In the genomic region with DNA sequence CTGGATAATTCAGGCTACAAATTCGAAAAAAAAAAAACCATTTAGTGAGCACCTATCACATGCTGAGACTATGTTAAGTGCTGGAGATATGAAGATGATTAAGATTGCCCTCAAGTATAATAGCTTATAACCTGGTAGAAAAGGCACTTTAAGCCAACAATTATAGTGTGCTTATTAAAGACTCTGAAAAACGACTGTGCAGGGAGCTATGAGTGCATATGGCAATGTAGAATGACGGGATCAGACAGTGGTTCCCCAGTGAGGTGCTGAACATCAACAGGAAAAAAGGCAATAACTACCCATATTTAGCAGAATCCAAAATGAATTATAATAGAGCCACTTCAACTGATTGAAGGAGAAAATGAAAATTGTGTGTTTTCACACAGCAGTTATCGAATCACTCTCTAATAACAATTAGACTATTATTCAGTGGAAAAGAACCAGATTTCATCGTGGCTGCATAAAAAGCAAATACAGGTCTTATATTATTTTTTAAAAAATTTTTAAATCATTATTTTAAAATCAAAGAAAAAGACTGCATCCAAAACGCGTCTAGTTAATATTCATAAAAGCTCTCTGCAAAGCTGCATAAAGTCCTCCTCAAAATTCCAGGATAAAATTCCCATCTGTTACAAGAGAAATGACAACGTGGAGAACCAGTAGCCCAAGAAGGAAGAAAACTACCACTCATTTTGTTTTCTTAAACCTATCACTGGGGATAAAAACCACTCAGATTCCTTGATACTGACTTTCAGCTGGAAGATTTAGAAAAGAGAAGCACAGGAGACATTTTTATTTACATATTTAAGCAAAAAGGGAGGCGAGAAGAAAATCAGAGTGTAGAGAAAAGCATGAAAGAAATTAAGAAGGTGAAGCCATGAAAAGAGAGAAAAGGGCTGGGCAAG, we compare ENCODE assay signal across 8 cellular contexts. TPM values are rescaled to one million over a fixed set of nuclear protein-coding genes. Genes with fewer than 3 reads are reported as not detected.
DNase-seq lines count a peak whose midpoint lies in the region; ATAC-seq, FAIRE-seq and TF ChIP-seq lines count a peak whose summit lies in the region.

No MANE protein-coding gene starts in this region.

- BruUV-seq in PC-9 (replicated peaks; lab: Mats Ljungman, UMichigan) (TSS peak; percentile 32), endothelial cell of umbilical vein (replicated peaks; lab: Mats Ljungman, UMichigan) (no TSS peak)

- H2AFZ ChIP-seq in H9 (ENCODE audit: low read length) (no peak overlapping the region), PC-9 (peak overlapping the region; percentile 85), endothelial cell of umbilical vein (ENCODE audit: low read depth, low read length) (peak overlapping the region; percentile 93)

- no peak overlapping the region for H3K14ac ChIP-seq in H9 (ENCODE audit: insufficient read depth, low read length)

- H3K23me2 ChIP-seq in H9 (ENCODE audit: insufficient read length, low read depth, low read length, poor library complexity, severe bottlenecking): peaks cover 4% of the 10 kb centered on the region

- dilution Hi-C loops in endothelial cell of umbilical vein (cut with MboI; ENCODE audit: extremely low pct_ligation_motif_present, low sequenced_read_pairs): no loop called here

- CTCF ChIA-PET in PC-9 (lab: Charles Lee): no interaction called here
- CTCF ChIA-PET in endothelial cell of umbilical vein (lab: Charles Lee): interaction anchor here (0.6 to 2.0 kb wide), 10 partner anchors 8 to 471 kb away, joined by 3 to 18 read pairs (median 4); a partner anchor contains a TSS

- no peak for DNase-seq in H9
- no peak for DNase-seq in PC-9
- peak; percentile 48 for DNase-seq in endothelial cell of umbilical vein (ENCODE audit: low read depth, low spot score)
- DNase-seq in ovary: no peak
- DNase-seq in NOMO-1 (lab: John Stamatoyannopoulos, UW; ENCODE audit: unreplicated experiment in 2 of 2): no peak
- no peak for DNase-seq in NCI-H2107 (lab: John Stamatoyannopoulos, UW)

- no peak overlapping the region for H2BK120ac ChIP-seq in H9 (ENCODE audit: low read depth, low read length, poor library complexity, severe bottlenecking)

- H3K9me3 Mint-ChIP-seq in H9: no peaks in the 10 kb centered on the region; a peak in 1 of 5 replicates

- no peaks in the 10 kb centered on the region for H3K9me2 ChIP-seq in PC-9 (ENCODE audit: insufficient read depth)

- TF ChIP-seq EP300 in ovary (IDR thresholded peaks at IDR 0.05): no peak

- H3K4me1 ChIP-seq in H9 (ENCODE audit: insufficient read depth, low read length): peaks cover 3% of the 10 kb centered on the region; the same call in 1 of the 2 replicates
- peaks cover 41% of the 10 kb centered on the region for H3K4me1 ChIP-seq in PC-9 (replicated peaks; ENCODE audit: insufficient read depth)
- peaks cover 41% of the 10 kb centered on the region for H3K4me1 ChIP-seq in endothelial cell of umbilical vein (ENCODE audit: control insufficient read depth, extremely low read depth, insufficient read depth, low read length)
- peaks cover 2% of the 10 kb centered on the region for H3K4me1 ChIP-seq in ovary (ENCODE audit: insufficient read depth)

- H3K27me3 ChIP-seq in H9 (ENCODE audit: insufficient read depth, low read length) (no peaks in the 10 kb centered on the region), PC-9 (ENCODE audit: insufficient read depth, low read depth) (no peaks in the 10 kb centered on the region), endothelial cell of umbilical vein (ENCODE audit: control insufficient read depth in 2 of 2, insufficient read depth in 2 of 2, low read length in 2 of 2) (no peaks in the 10 kb centered on the region), ovary (no peaks in the 10 kb centered on the region)

- H3K56ac ChIP-seq in H9 (ENCODE audit: insufficient read length, low read depth, low read length): no peak overlapping the region

- peak overlapping the region; percentile 93 to 95 for H3K4me3 Mint-ChIP-seq in H9

- peak overlapping the region; percentile 84 to 100 (median 99); a peak in 5 of 7 replicates for H3K27ac Mint-ChIP-seq in H9

- H3K9ac ChIP-seq in H9 (ENCODE audit: extremely low read depth, insufficient read length, low read length) (peak overlapping the region; percentile 97), endothelial cell of umbilical vein (replicated peaks; ENCODE audit: extremely low read depth, insufficient read depth, low read length) (peak overlapping the region; percentile 100)

- H2BK20ac ChIP-seq in H9 (ENCODE audit: low read depth, low read length, poor library complexity, severe bottlenecking): no peak overlapping the region

- no peak overlapping the region for H3K18ac ChIP-seq in H9 (ENCODE audit: insufficient read length, low read depth, low read length)

- POLR2A ChIA-PET in PC-9 (lab: Charles Lee; ENCODE audit: unreplicated experiment): interaction anchor here (0.5 to 0.7 kb wide), 5 partner anchors 8 to 384 kb away, joined by 5 to 12 read pairs (median 7); no protein-coding TSS in a partner anchor
- POLR2A ChIA-PET in endothelial cell of umbilical vein (lab: Charles Lee): interaction anchor here (1.1 kb wide), 1 partner anchor 19 kb away, joined by 3 read pairs; no protein-coding TSS in a partner anchor

- TF ChIP-seq POLR2A in endothelial cell of umbilical vein (IDR thresholded peaks at IDR 0.05; ENCODE audit: low read depth, low read length): no peak
- no peak for TF ChIP-seq POLR2A in ovary (IDR thresholded peaks at IDR 0.05)

- intact Hi-C loops in PC-9 (cut with micrococcal nuclease; ENCODE audit: unreplicated experiment): loop anchor here (1.0 to 10.0 kb wide), 5 partner anchors 55 to 390 kb away; no protein-coding TSS in a partner anchor
- intact Hi-C loops in endothelial cell of umbilical vein (cut with micrococcal nuclease): loop anchor here (5.0 kb wide), 1 partner anchor 305 kb away; no protein-coding TSS in a partner anchor
- intact Hi-C loops in ovary (cut with DNase I): no loop called here

- no peaks in the 10 kb centered on the region for H3K9me1 ChIP-seq in endothelial cell of umbilical vein (replicated peaks; ENCODE audit: control insufficient read depth, extremely low read depth, insufficient read depth, low read length)

- H3T11ph ChIP-seq in H9 (ENCODE audit: low read length): no peak overlapping the region

- H3K27ac ChIP-seq in H9 (ENCODE audit: insufficient read length, low read depth, low read length) (no peak overlapping the region), PC-9 (peak overlapping the region; percentile 97), endothelial cell of umbilical vein (ENCODE audit: insufficient read depth, low read depth, low read length) (peak overlapping the region; percentile 75), ovary (peak overlapping the region in 1 of 2 donors; percentile 94)

- no peak overlapping the region for H4K5ac ChIP-seq in H9 (ENCODE audit: insufficient read length, low read depth, low read length)

- no peak overlapping the region for H2BK12ac ChIP-seq in H9 (ENCODE audit: insufficient read length, low read depth, low read length)

- no peaks in the 10 kb centered on the region for H3K27me3 Mint-ChIP-seq in H9 (ENCODE audit: low read depth)

- H3K4me3 ChIP-seq in PC-9: peak overlapping the region; percentile 67
- peak overlapping the region; percentile 92 to 99 (median 98) for H3K4me3 ChIP-seq in endothelial cell of umbilical vein (replicated peaks in 1 of 3; ENCODE audit: insufficient read depth in 1 of 3, low read depth in 1 of 3, low read length in 3 of 3)
- peak overlapping the region; percentile 69 for H3K4me3 ChIP-seq in ovary

- H3K79me2 ChIP-seq in H9 (ENCODE audit: insufficient read depth, low read length): peaks cover 10% of the 10 kb centered on the region; the same call in 1 of the 2 replicates
- H3K79me2 ChIP-seq in PC-9 (ENCODE audit: low read depth): peaks cover 65% of the 10 kb centered on the region
- peaks cover 60% of the 10 kb centered on the region for H3K79me2 ChIP-seq in endothelial cell of umbilical vein (ENCODE audit: control insufficient read depth, insufficient read depth, low read length)

- H2AK5ac ChIP-seq in H9 (ENCODE audit: insufficient read length, low read length): no peak overlapping the region

- H4K91ac ChIP-seq in H9 (ENCODE audit: insufficient read length, low read depth, low read length): no peak overlapping the region

- H3K36me3 Mint-ChIP-seq in H9 (ENCODE audit: insufficient read depth in 1 of 3, low read depth in 3 of 3): no peaks in the 10 kb centered on the region

- no peak overlapping the region for H2BK5ac ChIP-seq in H9 (ENCODE audit: insufficient read length, low read length)

- H4K20me1 ChIP-seq in H9 (ENCODE audit: control insufficient read depth, insufficient read depth, insufficient read length) (no peaks in the 10 kb centered on the region), PC-9 (ENCODE audit: insufficient read depth) (no peaks in the 10 kb centered on the region), endothelial cell of umbilical vein (replicated peaks; ENCODE audit: control insufficient read depth, extremely low read depth, insufficient read depth, low read length) (no peaks in the 10 kb centered on the region)

- peaks cover 32% of the 10 kb centered on the region for H3F3A ChIP-seq in PC-9 (ENCODE audit: insufficient read depth, low read depth)

- no peak for TF ChIP-seq CTCF in H9 (conservative IDR thresholded peaks at IDR 0.05)
- no peak for TF ChIP-seq CTCF in PC-9 (conservative IDR thresholded peaks at IDR 0.05)
- no peak for TF ChIP-seq CTCF in endothelial cell of umbilical vein (IDR thresholded peaks at IDR 0.05; ENCODE audit: extremely low read depth in 1 of 2, insufficient read depth in 1 of 2, low read depth in 1 of 2, low read length in 2 of 2)
- no peak for TF ChIP-seq CTCF in ovary (IDR thresholded peaks at IDR 0.05)

- H3K23ac ChIP-seq in H9 (ENCODE audit: insufficient read length, low read depth, low read length): no peak overlapping the region

- no peak overlapping the region for H4K8ac ChIP-seq in H9 (replicated peaks; ENCODE audit: insufficient read length, low read depth, low read length)

- H3K4ac ChIP-seq in H9 (ENCODE audit: low read depth, low read length): no peak overlapping the region

- FAIRE-seq in endothelial cell of umbilical vein (lab: Jason Lieb, UNC): no peak

- peak overlapping the region; percentile 85 for H3K4me2 ChIP-seq in H9 (ENCODE audit: insufficient read depth, insufficient read length, low read length)
- peak overlapping the region; percentile 96 for H3K4me2 ChIP-seq in PC-9
- H3K4me2 ChIP-seq in endothelial cell of umbilical vein (ENCODE audit: insufficient read depth, low read length): peak overlapping the region; percentile 95

- WGBS in H9 (ENCODE audit: extremely low coverage, insufficient read length, low lambda C conversion rate): no CpG with 5 or more reads among the region's 9 CpGs
- 11 to 16% (median 12%) methylated on average over 9 of the region's 9 CpGs for WGBS in ovary, 3 donors

- H3K36me3 ChIP-seq in PC-9 (ENCODE audit: low read depth): peaks cover 12% of the 10 kb centered on the region; the same call in 1 of the 2 replicates
- H3K36me3 ChIP-seq in endothelial cell of umbilical vein (ENCODE audit: control insufficient read depth in 2 of 2, extremely low read depth in 1 of 2, insufficient read depth in 2 of 2, low read length in 2 of 2): no peaks in the 10 kb centered on the region
- no peaks in the 10 kb centered on the region for H3K36me3 ChIP-seq in ovary

- H3K4me1 Mint-ChIP-seq in H9: peaks cover 23 to 26% of the 10 kb centered on the region in 2 experiments

- H2BK15ac ChIP-seq in H9 (ENCODE audit: low read depth, low read length): no peak overlapping the region

- ATAC-seq in GM19395 (IDR thresholded peaks at IDR 0.05; ENCODE audit: unreplicated experiment): no peak
- no peak for ATAC-seq in HG02571 (IDR thresholded peaks at IDR 0.05; ENCODE audit: unreplicated experiment)

- H3K79me1 ChIP-seq in H9 (ENCODE audit: insufficient read depth, low read depth, low read length, poor library complexity, severe bottlenecking): peaks cover 10% of the 10 kb centered on the region

- no peaks in the 10 kb centered on the region for H3K9me3 ChIP-seq in H9 (ENCODE audit: control insufficient read depth, low read depth, low read length)
- H3K9me3 ChIP-seq in PC-9 (ENCODE audit: insufficient read depth, low read depth): no peaks in the 10 kb centered on the region; the same call in none of the 2 replicates
- H3K9me3 ChIP-seq in endothelial cell of umbilical vein (replicated peaks; ENCODE audit: control insufficient read depth, insufficient read depth, low read length): no peaks in the 10 kb centered on the region
- H3K9me3 ChIP-seq in ovary: no peaks in the 10 kb centered on the region

RNA-seq across cellular contexts. Expression of a gene that starts 1.1 kb away (rescaled TPM):
- 55.0 and 59.0 TPM in 2 replicates for total RNA-seq in H9 (2021)
- total RNA-seq in PC-9 (2021): 41.6 and 60.7 TPM in 2 replicates
- 46.4 and 49.5 TPM in 2 replicates for total RNA-seq in endothelial cell of umbilical vein
- 16.8 and 19.5 TPM in 2 replicates for polyA plus RNA-seq in endothelial cell of umbilical vein
- 18.7 and 19.9 TPM in 2 replicates for polyA plus RNA-seq in endothelial cell of umbilical vein (2011; cell fraction: cytosol; rRNA removed)
- polyA plus RNA-seq in endothelial cell of umbilical vein (2011; cell fraction: nucleus; rRNA removed): 20.6 and 21.5 TPM in 2 replicates
- 29.6 and 49.7 TPM in 2 replicates for polyA plus RNA-seq in endothelial cell of umbilical vein (2012)
- 37.7 and 41.8 TPM in 2 replicates for polyA minus RNA-seq in endothelial cell of umbilical vein
- 39.1 TPM for polyA minus RNA-seq in endothelial cell of umbilical vein (2011; cell fraction: cytosol; rRNA and poly(A)+ RNA removed)
- 60.4 and 72.9 TPM in 2 replicates for polyA minus RNA-seq in endothelial cell of umbilical vein (2011; cell fraction: nucleus; rRNA and poly(A)+ RNA removed)
- total RNA-seq in ovary: 10 to 100 TPM; 14.4 to 29.7 (median 24.3) TPM
- 10 to 100 TPM; 14.1 to 42.5 TPM for polyA plus RNA-seq in ovary

Comparison
In these comparisons a context has a peak if more than half of its experiments do, and no peak if none do; other contexts are left out.
1. intact Hi-C loops: an anchor here in PC-9 (1.0 to 10.0 kb wide) and endothelial cell of umbilical vein (5.0 kb wide); none called in ovary.